ENCODE assay signal across 26 cellular contexts in the genomic region with DNA sequence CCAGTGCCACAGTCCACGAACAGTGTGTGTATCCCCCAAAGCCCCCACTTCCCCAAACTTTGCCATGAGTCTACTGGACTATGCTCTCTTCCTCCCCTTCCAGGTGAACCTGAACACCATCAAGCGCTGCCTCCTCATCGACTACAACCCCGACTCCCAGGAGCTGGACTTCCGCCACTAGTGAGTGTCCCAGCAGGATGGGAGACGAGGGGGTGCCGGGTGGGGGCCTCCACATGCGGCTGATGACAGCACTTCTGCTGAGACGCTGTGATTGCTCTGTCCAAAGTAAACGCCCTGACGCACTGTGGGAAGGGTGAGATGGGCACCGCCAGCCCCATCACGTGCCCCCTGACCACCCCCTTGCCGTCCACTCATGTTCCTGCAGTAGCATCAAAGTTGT. TPM values are rescaled to one million over a fixed set of nuclear protein-coding genes. Genes with fewer than 3 reads are reported as not detected.
A peak's percentile ranks its signal among the peaks of the same experiment; 100 is the strongest.
DNase-seq lines count a peak whose midpoint lies in the region; ATAC-seq, FAIRE-seq and TF ChIP-seq lines count a peak whose summit lies in the region.
"Had no signal": no experiment of that assay in that cellular context is flagged by ENCODE, and none has a peak within 500 bp of the region (broad histone marks: within the 10 kb centered on the region; RNA-seq: fewer than 3 reads in every experiment).

No MANE protein-coding gene starts in this region.

- H2AFZ ChIP-seq in H1 (ENCODE audit: low read length), result no peak overlapping the region

- H3K14ac ChIP-seq in H1 (ENCODE audit: insufficient read length), result no peak overlapping the region

- H4K8ac ChIP-seq in H1 (ENCODE audit: extremely low read depth, insufficient read depth, low read length), result no peak overlapping the region; the same call in 1 of the 2 replicates

- H2AK5ac ChIP-seq in H1 (ENCODE audit: low read depth, low read length), result no peak overlapping the region

- no peak overlapping the region for H4K91ac ChIP-seq in H1 (replicated peaks; ENCODE audit: insufficient read length, low read length)

- H3K9me3 Mint-ChIP-seq in stimulated activated naive CD8-positive, alpha-beta T cell treated with anti-CD3 and anti-CD28 coated beads, Interleukin-15, Interleukin-2, amounts not matched to agents 100 ng/mL and 50 ng/mL, for 24 hours, result no peaks in the 10 kb centered on the region
- H3K9me3 Mint-ChIP-seq in activated CD8-positive, alpha-beta T cell treated with anti-CD3 and anti-CD28 coated beads for 36 hours, result no peaks in the 10 kb centered on the region
- H3K9me3 Mint-ChIP-seq in stimulated activated naive CD8-positive, alpha-beta T cell treated with anti-CD3 and anti-CD28 coated beads, Interleukin-15, amount 100 ng/mL, for 72 hours, result no peaks in the 10 kb centered on the region
- H3K9me3 Mint-ChIP-seq in CD4-positive, alpha-beta memory T cell, result peaks cover 0 to 1% (median 0%) of the 10 kb centered on the region in 8 donors
- H3K9me3 Mint-ChIP-seq: WTC11 had no signal

- H2BK20ac ChIP-seq in H1 (ENCODE audit: low read length), result no peak overlapping the region

- peaks cover 6 to 25% of the 10 kb centered on the region in 2 experiments; a peak in 3 of 4 replicates for H3K79me2 ChIP-seq in H1 (ENCODE audit: control insufficient read depth in 1 of 2, insufficient read depth in 2 of 2, low read length in 2 of 2)

- no peak overlapping the region for H3K56ac ChIP-seq in H1 (replicated peaks; ENCODE audit: insufficient read length, low read depth, low read length)

- H3K9ac ChIP-seq in H1 (replicated peaks in 1 of 4; ENCODE audit: extremely low read depth in 1 of 4, low read depth in 3 of 4, low read length in 3 of 4), result no peak overlapping the region

- no peak overlapping the region for H3K4me3 ChIP-seq in H1 (ENCODE audit: extremely low read depth in 1 of 4, insufficient read depth in 2 of 4, low read depth in 3 of 4, low read length in 4 of 4)
- no peak overlapping the region for H3K4me3 ChIP-seq in CD4-positive, alpha-beta memory T cell (ENCODE audit: low read length in 2 of 2)
- H3K4me3 ChIP-seq: K562, smooth muscle cell had no signal

- no peak overlapping the region for H3K18ac ChIP-seq in H1 (ENCODE audit: extremely low read depth, low read length)

- H3K4me3 Mint-ChIP-seq in stimulated activated naive CD8-positive, alpha-beta T cell treated with anti-CD3 and anti-CD28 coated beads, Interleukin-15, Interleukin-2, amounts not matched to agents 100 ng/mL and 50 ng/mL, for 24 hours, result peak overlapping the region; percentile 95
- H3K4me3 Mint-ChIP-seq in activated CD8-positive, alpha-beta T cell treated with anti-CD3 and anti-CD28 coated beads for 36 hours, result peak overlapping the region; percentile 97
- H3K4me3 Mint-ChIP-seq in stimulated activated naive CD8-positive, alpha-beta T cell treated with anti-CD3 and anti-CD28 coated beads, Interleukin-15, amount 100 ng/mL, for 72 hours, result peak overlapping the region; percentile 40 to 87
- H3K4me3 Mint-ChIP-seq in CD4-positive, alpha-beta memory T cell, result peak overlapping the region in 2 of 8 donors; percentile 15 to 17
- H3K4me3 Mint-ChIP-seq: WTC11 had no signal

- H3K4me2 ChIP-seq in H1 (ENCODE audit: insufficient read depth in 1 of 2, low read depth in 2 of 2, low read length in 2 of 2), result no peak overlapping the region
- H3K4me2 ChIP-seq: smooth muscle cell had no signal

- no peak for TF ChIP-seq EP300 in H1 (IDR thresholded peaks at IDR 0.05; ENCODE audit: borderline replicate concordance in 1 of 2, low read depth in 2 of 2, low read length in 2 of 2)

- no peak overlapping the region for H3K4ac ChIP-seq in H1 (replicated peaks; ENCODE audit: insufficient read length, low read depth, low read length)

- peaks cover 8 to 27% of the 10 kb centered on the region in 2 experiments for H4K20me1 ChIP-seq in H1 (replicated peaks in 1 of 2; ENCODE audit: control insufficient read depth in 1 of 2, insufficient read depth in 2 of 2, low read length in 2 of 2)

- H4K5ac ChIP-seq in H1 (ENCODE audit: insufficient read length, low read depth, low read length), result no peak overlapping the region

- no peak overlapping the region for H2BK15ac ChIP-seq in H1 (ENCODE audit: low read length)

- no peak overlapping the region for H3K23ac ChIP-seq in H1 (ENCODE audit: insufficient read length)

- no peak overlapping the region for H2BK5ac ChIP-seq in H1 (ENCODE audit: low read depth, low read length)

- POLR2A ChIA-PET in activated CD8-positive, alpha-beta T cell treated with anti-CD3 and anti-CD28 coated beads for 36 hours (lab: Charles Lee), result interaction anchor here (1.6 to 27.0 kb wide), 4 partner anchors 5 to 84 kb away, joined by 3 to 521 read pairs (median 263); partner anchors contain the start of genes ANGPTL6, EIF3G, P2RY11 and PPAN
- POLR2A ChIA-PET in H1 (lab: Charles Lee; ENCODE audit: partially characterized antibody), result interaction anchor here (0.6 to 16.9 kb wide), 11 partner anchors 16 to 287 kb away, joined by 3 to 412 read pairs (median 4); partner anchors contain the start of genes EIF3G, P2RY11 and UBL5
- POLR2A ChIA-PET in CD4-positive, alpha-beta memory T cell (lab: Charles Lee; ENCODE audit: partially characterized antibody), result interaction anchor here (0.5 to 1.3 kb wide), 7 partner anchors 11 to 141 kb away, joined by 3 to 7 read pairs (median 3); no protein-coding TSS in a partner anchor

- H3K36me3 ChIP-seq in H1 (ENCODE audit: control insufficient read depth in 2 of 4, insufficient read depth in 4 of 4, low read length in 3 of 4), result peaks cover 28 to 52% (median 37%) of the 10 kb centered on the region in 4 experiments
- peaks cover 41% of the 10 kb centered on the region for H3K36me3 ChIP-seq in CD4-positive, alpha-beta memory T cell (ENCODE audit: insufficient read depth, low read length)

- no peaks in the 10 kb centered on the region for H3K27me3 Mint-ChIP-seq in stimulated activated naive CD8-positive, alpha-beta T cell treated with anti-CD3 and anti-CD28 coated beads, Interleukin-15, Interleukin-2, amounts not matched to agents 100 ng/mL and 50 ng/mL, for 24 hours
- no peaks in the 10 kb centered on the region for H3K27me3 Mint-ChIP-seq in activated CD8-positive, alpha-beta T cell treated with anti-CD3 and anti-CD28 coated beads for 36 hours
- H3K27me3 Mint-ChIP-seq in stimulated activated naive CD8-positive, alpha-beta T cell treated with anti-CD3 and anti-CD28 coated beads, Interleukin-15, amount 100 ng/mL, for 72 hours, result no peaks in the 10 kb centered on the region
- H3K27me3 Mint-ChIP-seq in CD4-positive, alpha-beta memory T cell, result no peaks in the 10 kb centered on the region

- FAIRE-seq in H1 (lab: Jason Lieb, UNC), result no peak
- FAIRE-seq: K562 had no signal

- H3K27ac ChIP-seq in H1 (ENCODE audit: low read depth, low read length), result no peak overlapping the region
- no peak overlapping the region for H3K27ac ChIP-seq in CD4-positive, alpha-beta memory T cell (ENCODE audit: low read depth, low read length)
- H3K27ac ChIP-seq: neutrophil had no signal

- no peak overlapping the region for H2BK120ac ChIP-seq in H1 (replicated peaks; ENCODE audit: low read depth, low read length)

- peaks cover 8% of the 10 kb centered on the region; the same call in 1 of the 2 replicates for H3K79me1 ChIP-seq in H1 (ENCODE audit: low read depth, low read length)

- WGBS in H1 (ENCODE audit: extremely low coverage in 1 of 2, insufficient coverage in 1 of 2, insufficient read length in 1 of 2, insufficient replicate concordance in 2 of 2, low coverage in 1 of 2, low lambda C conversion rate in 2 of 2, missing lambda C conversion rate in 1 of 2), 2 experiments, result 95% methylated on average over 11 of the region's 14 CpGs; no CpG with 5 or more reads in 1 of the 2 experiments

- no peak overlapping the region for H2BK12ac ChIP-seq in H1 (ENCODE audit: low read depth, low read length)

- DNase-seq in stimulated activated naive CD8-positive, alpha-beta T cell treated with anti-CD3 and anti-CD28 coated beads, Interleukin-15, Interleukin-2, amounts not matched to agents 100 U/mL and 50 U/mL, for 24 hours, result no peak
- DNase-seq in activated CD8-positive, alpha-beta T cell treated with anti-CD3 and anti-CD28 coated beads for 36 hours, result no peak
- DNase-seq in H1 (ENCODE audit: low read depth in 1 of 2, low spot score in 2 of 2) (no peak), omental fat pad (ENCODE audit: low spot score) (no peak), NCI-H1694 treated with DMSO at 0.1 percent for 48 hours (lab: John Stamatoyannopoulos, UW) (no peak)
- no peak for DNase-seq in stimulated activated naive CD8-positive, alpha-beta T cell treated with anti-CD3 and anti-CD28 coated beads, Interleukin-15, amount 100 ng/mL, for 72 hours
- DNase-seq in CD4-positive, alpha-beta memory T cell, result no peak
- DNase-seq: activated gamma-delta T cell; cerebellar nuclear complex; DMS79; erythroblast; foreskin fibroblast; midbrain; NCI-H1694; NCI-H526 treated with DMSO at 0.1 percent for 48 hours; stimulated activated CD4-positive, alpha-beta T cell treated with anti-CD3 and anti-CD28 coated beads, Interleukin-2, amount 100 ng/mL, for 48 hours; T-helper 9 cell; trophoblast cell had no signal

- no peak for TF ChIP-seq RAD21 in H1 (IDR thresholded peaks at IDR 0.05 in 1 of 2, conservative IDR thresholded peaks at IDR 0.05 in 1 of 2; ENCODE audit: low read depth in 2 of 2, low read length in 2 of 2)

- ATAC-seq in stimulated activated naive CD8-positive, alpha-beta T cell treated with anti-CD3 and anti-CD28 coated beads, Interleukin-15, Interleukin-2, amounts not matched to agents 100 U/mL and 50 U/mL, for 24 hours, result no peak
- no peak for ATAC-seq in activated CD8-positive, alpha-beta T cell treated with anti-CD3 and anti-CD28 coated beads for 36 hours
- no peak for ATAC-seq in stimulated activated naive CD8-positive, alpha-beta T cell treated with anti-CD3 and anti-CD28 coated beads, Interleukin-15, amount 100 ng/mL, for 72 hours
- no peak for ATAC-seq in omental fat pad (ENCODE audit: low FRiP score)
- ATAC-seq: HCT116, K562, left lobe of liver, SK-N-SH treated with all-trans-retinoic acid at 6 μM for 48 hours, WTC11 had no signal

- peak overlapping the region; percentile 82 for H3K27ac Mint-ChIP-seq in stimulated activated naive CD8-positive, alpha-beta T cell treated with anti-CD3 and anti-CD28 coated beads, Interleukin-15, Interleukin-2, amounts not matched to agents 100 ng/mL and 50 ng/mL, for 24 hours
- H3K27ac Mint-ChIP-seq in activated CD8-positive, alpha-beta T cell treated with anti-CD3 and anti-CD28 coated beads for 36 hours, result peak overlapping the region; percentile 97
- H3K27ac Mint-ChIP-seq in stimulated activated naive CD8-positive, alpha-beta T cell treated with anti-CD3 and anti-CD28 coated beads, Interleukin-15, amount 100 ng/mL, for 72 hours, result peak overlapping the region in 1 of 2 donors; percentile 76
- H3K27ac Mint-ChIP-seq in CD4-positive, alpha-beta memory T cell, result peak overlapping the region in 3 of 7 donors; percentile 35 to 95 (median 42)
- H3K27ac Mint-ChIP-seq: WTC11 had no signal

- H3K27me3 ChIP-seq in H1 (replicated peaks in 1 of 4; ENCODE audit: control insufficient read depth in 3 of 4, extremely low read depth in 1 of 4, insufficient read depth in 3 of 4, low read length in 3 of 4), result no peaks in the 10 kb centered on the region
- no peaks in the 10 kb centered on the region for H3K27me3 ChIP-seq in CD4-positive, alpha-beta memory T cell (ENCODE audit: insufficient read depth, low read length)
- H3K27me3 ChIP-seq: neutrophil had no signal

- H3K4me1 Mint-ChIP-seq in stimulated activated naive CD8-positive, alpha-beta T cell treated with anti-CD3 and anti-CD28 coated beads, Interleukin-15, Interleukin-2, amounts not matched to agents 100 ng/mL and 50 ng/mL, for 24 hours (ENCODE audit: low read depth), result peaks cover 90% of the 10 kb centered on the region
- peaks cover 63% of the 10 kb centered on the region for H3K4me1 Mint-ChIP-seq in activated CD8-positive, alpha-beta T cell treated with anti-CD3 and anti-CD28 coated beads for 36 hours (ENCODE audit: low read depth)
- H3K4me1 Mint-ChIP-seq in stimulated activated naive CD8-positive, alpha-beta T cell treated with anti-CD3 and anti-CD28 coated beads, Interleukin-15, amount 100 ng/mL, for 72 hours, result peaks cover 93% of the 10 kb centered on the region
- H3K4me1 Mint-ChIP-seq in CD4-positive, alpha-beta memory T cell, result peaks cover 41 to 87% (median 60%) of the 10 kb centered on the region in 4 donors

- CTCF ChIA-PET in activated CD8-positive, alpha-beta T cell treated with anti-CD3 and anti-CD28 coated beads for 36 hours (lab: Charles Lee), result interaction anchor here (0.6 to 5.9 kb wide), 5 partner anchors 12 to 282 kb away, joined by 3 to 43 read pairs (median 3); no protein-coding TSS in a partner anchor
- CTCF ChIA-PET in H1 (lab: Charles Lee; ENCODE audit: partially characterized antibody), result interaction anchor here (0.6 to 5.0 kb wide), 6 partner anchors 9 to 178 kb away, joined by 3 to 42 read pairs (median 3); partner anchors contain the start of gene EIF3G
- CTCF ChIA-PET in CD4-positive, alpha-beta memory T cell (lab: Charles Lee; ENCODE audit: partially characterized antibody), result interaction anchor here (0.6 to 4.1 kb wide), 4 partner anchors 11 to 148 kb away, joined by 4 to 26 read pairs (median 8); no protein-coding TSS in a partner anchor

- no peaks in the 10 kb centered on the region for H3K9me3 ChIP-seq in H1 (ENCODE audit: insufficient read depth in 2 of 2, low read depth in 1 of 2, low read length in 1 of 2)
- no peaks in the 10 kb centered on the region for H3K9me3 ChIP-seq in CD4-positive, alpha-beta memory T cell (ENCODE audit: control insufficient read depth in 1 of 2, low read length in 2 of 2)
- H3K9me3 ChIP-seq: neutrophil had no signal

- no peak for TF ChIP-seq CTCF in activated CD8-positive, alpha-beta T cell treated with anti-CD3 and anti-CD28 coated beads for 36 hours (IDR thresholded peaks at IDR 0.05)
- TF ChIP-seq CTCF in H1 (IDR thresholded peaks at IDR 0.05; ENCODE audit: control extremely low read depth in 1 of 3, insufficient read depth in 1 of 3, low read depth in 1 of 3, low read length in 3 of 3) (no peak), omental fat pad (IDR thresholded peaks at IDR 0.05) (no peak)

- peak in 1 of 2 experiments; percentile 19; a peak in 1 of 3 replicates for TF ChIP-seq POLR2A in H1 (IDR thresholded peaks at IDR 0.05; ENCODE audit: control extremely low read depth in 1 of 2, low read depth in 2 of 2, low read length in 2 of 2)

- peaks cover 0 to 4% (median 3%) of the 10 kb centered on the region in 4 experiments; a peak in 5 of 7 replicates for H3K4me1 ChIP-seq in H1 (replicated peaks in 1 of 4; ENCODE audit: control insufficient read depth in 3 of 4, insufficient read depth in 4 of 4, low read length in 3 of 4)
- peaks cover 74% of the 10 kb centered on the region for H3K4me1 ChIP-seq in CD4-positive, alpha-beta memory T cell (ENCODE audit: insufficient read depth, low read length)

- H3K23me2 ChIP-seq in H1 (ENCODE audit: low read depth, low read length), result 0 out of 2 replicates have a peak, but pooled peaks cover 4% of the 10 kb centered on the region

- peaks cover 54% of the 10 kb centered on the region for H3K36me3 Mint-ChIP-seq in stimulated activated naive CD8-positive, alpha-beta T cell treated with anti-CD3 and anti-CD28 coated beads, Interleukin-15, Interleukin-2, amounts not matched to agents 100 ng/mL and 50 ng/mL, for 24 hours (ENCODE audit: low read depth)
- H3K36me3 Mint-ChIP-seq in activated CD8-positive, alpha-beta T cell treated with anti-CD3 and anti-CD28 coated beads for 36 hours (ENCODE audit: low read depth), result peaks cover 65% of the 10 kb centered on the region
- peaks cover 21 to 51% of the 10 kb centered on the region in 2 donors for H3K36me3 Mint-ChIP-seq in CD4-positive, alpha-beta memory T cell

- intact Hi-C loops in activated CD8-positive, alpha-beta T cell treated with anti-CD3 and anti-CD28 coated beads for 36 hours (cut with micrococcal nuclease), result no loop called here
- intact Hi-C loops in CD4-positive, alpha-beta memory T cell (cut with micrococcal nuclease), result loop anchor here (10.0 kb wide), 1 partner anchor 295 kb away; the partner anchor contains the start of gene CDC37

RNA-seq across cellular contexts. Expression of gene P2RY11, which starts 2.0 kb away (rescaled TPM):
- total RNA-seq in activated CD8-positive, alpha-beta T cell treated with anti-CD3 and anti-CD28 coated beads for 36 hours, result 10 to 100 TPM; 59.0 to 62.1 TPM
- total RNA-seq in H1 (2021; fragmentation: NEBNext Ultra II Directional; extraction: Animal tissue kit (Norgen Biotek cat#: 25700)), result 17.8 and 18.0 TPM in 2 replicates
- polyA plus RNA-seq in H1 (2011; rRNA removed), result 9.2 and 16.2 TPM in 2 replicates
- polyA plus RNA-seq in H1 (2011; cell fraction: cytosol; rRNA removed), result 12.6 TPM
- 21.5 TPM for polyA plus RNA-seq in H1 (2011; cell fraction: nucleus; rRNA removed)
- 11.8 to 21.7 TPM (median 15.7 TPM) in 4 replicates for polyA plus RNA-seq in H1 (2012, experiment 1 of 2)
- 3.7 TPM for polyA plus RNA-seq in H1 (2012, experiment 2 of 2)
- 8.5 TPM for polyA plus RNA-seq in H1 (2013, experiment 1 of 2)
- 6.9 TPM for polyA plus RNA-seq in H1 (2013, experiment 2 of 2)
- 5.6 and 6.6 TPM in 2 replicates for polyA minus RNA-seq in H1 (2011; rRNA and poly(A)+ RNA removed)
- 9.8 TPM for polyA minus RNA-seq in H1 (2011; cell fraction: cytosol; rRNA and poly(A)+ RNA removed)
- 11.3 TPM for polyA minus RNA-seq in H1 (2011; cell fraction: nucleus; rRNA and poly(A)+ RNA removed)
- total RNA-seq in omental fat pad, result 10 to 100 TPM in 1 of 4 donors, 1 to 10 TPM in 3; 2.7 to 18.7 (median 4.7) TPM
- total RNA-seq in CD4-positive, alpha-beta memory T cell, result 10 to 100 TPM; 42.6 to 49.7 TPM
- 1 to 10 TPM in 1 of 2 donors, under 1 TPM in 1; 0.24 to 4.7 TPM for polyA plus RNA-seq in CD4-positive, alpha-beta memory T cell

RNA-seq across cellular contexts. Expression of gene PPAN, which starts 3.4 kb away (rescaled TPM):
- 100 to 1,000 TPM; 165 to 171 TPM for total RNA-seq in activated CD8-positive, alpha-beta T cell treated with anti-CD3 and anti-CD28 coated beads for 36 hours
- total RNA-seq in H1 (2021; fragmentation: NEBNext Ultra II Directional; extraction: Animal tissue kit (Norgen Biotek cat#: 25700)), result 72.6 and 74.4 TPM in 2 replicates
- 48.8 and 74.7 TPM in 2 replicates for polyA plus RNA-seq in H1 (2011; rRNA removed)
- polyA plus RNA-seq in H1 (2011; cell fraction: cytosol; rRNA removed), result 72.1 TPM
- polyA plus RNA-seq in H1 (2011; cell fraction: nucleus; rRNA removed), result 93.6 TPM
- polyA plus RNA-seq in H1 (2012, experiment 1 of 2), result 38.2 to 69.3 TPM (median 62.8 TPM) in 4 replicates
- 41.6 TPM for polyA plus RNA-seq in H1 (2012, experiment 2 of 2)
- 41.1 TPM for polyA plus RNA-seq in H1 (2013, experiment 1 of 2)
- polyA plus RNA-seq in H1 (2013, experiment 2 of 2), result 37.0 TPM
- 54.9 and 96.9 TPM in 2 replicates for polyA minus RNA-seq in H1 (2011; rRNA and poly(A)+ RNA removed)
- polyA minus RNA-seq in H1 (2011; cell fraction: cytosol; rRNA and poly(A)+ RNA removed), result 52.8 TPM
- polyA minus RNA-seq in H1 (2011; cell fraction: nucleus; rRNA and poly(A)+ RNA removed), result 45.3 TPM
- 10 to 100 TPM; 25.0 to 79.7 (median 32.0) TPM for total RNA-seq in omental fat pad
- total RNA-seq in CD4-positive, alpha-beta memory T cell, result 100 to 1,000 TPM in 1 of 2 experiments, 10 to 100 TPM in 1; 92.5 to 102 TPM
- 10 to 100 TPM; 14.5 to 51.1 TPM for polyA plus RNA-seq in CD4-positive, alpha-beta memory T cell

RNA-seq across cellular contexts. Expression of gene ANGPTL6, which starts 7.0 kb away (rescaled TPM):
- total RNA-seq in activated CD8-positive, alpha-beta T cell treated with anti-CD3 and anti-CD28 coated beads for 36 hours, result 10 to 100 TPM; 11.8 to 12.0 TPM
- not detected in 2 replicates for total RNA-seq in H1 (2021; fragmentation: NEBNext Ultra II Directional; extraction: Animal tissue kit (Norgen Biotek cat#: 25700))
- polyA plus RNA-seq in H1 (2011; rRNA removed), result 0.20 and 0.38 TPM in 2 replicates
- polyA plus RNA-seq in H1 (2011; cell fraction: cytosol; rRNA removed), result 0.14 TPM
- polyA plus RNA-seq in H1 (2011; cell fraction: nucleus; rRNA removed), result 0.27 TPM
- polyA plus RNA-seq in H1 (2012, experiment 1 of 2), result 0.13 TPM in 1 of 4 replicates, not detected in the others
- polyA plus RNA-seq in H1 (2012, experiment 2 of 2), result not detected
- polyA plus RNA-seq in H1 (2013, experiment 1 of 2), result 0.18 TPM
- polyA plus RNA-seq in H1 (2013, experiment 2 of 2), result 0.11 TPM
- 0.32 TPM in 1 of 2 replicates, not detected in the other for polyA minus RNA-seq in H1 (2011; rRNA and poly(A)+ RNA removed)
- not detected for polyA minus RNA-seq in H1 (2011; cell fraction: cytosol; rRNA and poly(A)+ RNA removed)
- polyA minus RNA-seq in H1 (2011; cell fraction: nucleus; rRNA and poly(A)+ RNA removed), result not detected
- under 1 TPM in 3 of 4 donors, not detected in 1; 0.31 to 0.84 (median 0.37) TPM for total RNA-seq in omental fat pad
- total RNA-seq in CD4-positive, alpha-beta memory T cell, result under 1 TPM; 0.52 to 0.83 TPM
- polyA plus RNA-seq in CD4-positive, alpha-beta memory T cell, result under 1 TPM; 0.19 to 0.29 TPM

RNA-seq across cellular contexts. Expression of gene EIF3G, which starts 10.2 kb away (rescaled TPM):
- 100 to 1,000 TPM; 275 to 286 TPM for total RNA-seq in activated CD8-positive, alpha-beta T cell treated with anti-CD3 and anti-CD28 coated beads for 36 hours
- 281 and 284 TPM in 2 replicates for total RNA-seq in H1 (2021; fragmentation: NEBNext Ultra II Directional; extraction: Animal tissue kit (Norgen Biotek cat#: 25700))
- 238 and 426 TPM in 2 replicates for polyA plus RNA-seq in H1 (2011; rRNA removed)
- 329 TPM for polyA plus RNA-seq in H1 (2011; cell fraction: cytosol; rRNA removed)
- polyA plus RNA-seq in H1 (2011; cell fraction: nucleus; rRNA removed), result 840 TPM
- 178 to 323 TPM (median 308 TPM) in 4 replicates for polyA plus RNA-seq in H1 (2012, experiment 1 of 2)
- 313 TPM for polyA plus RNA-seq in H1 (2012, experiment 2 of 2)
- polyA plus RNA-seq in H1 (2013, experiment 1 of 2), result 193 TPM
- 175 TPM for polyA plus RNA-seq in H1 (2013, experiment 2 of 2)
- 49.5 and 65.1 TPM in 2 replicates for polyA minus RNA-seq in H1 (2011; rRNA and poly(A)+ RNA removed)
- polyA minus RNA-seq in H1 (2011; cell fraction: cytosol; rRNA and poly(A)+ RNA removed), result 92.7 TPM
- 110 TPM for polyA minus RNA-seq in H1 (2011; cell fraction: nucleus; rRNA and poly(A)+ RNA removed)
- total RNA-seq in omental fat pad, result 100 to 1,000 TPM; 223 to 282 (median 242) TPM
- total RNA-seq in CD4-positive, alpha-beta memory T cell, result 100 to 1,000 TPM; 306 to 315 TPM
- 100 to 1,000 TPM; 226 to 239 TPM for polyA plus RNA-seq in CD4-positive, alpha-beta memory T cell

RNA-seq across cellular contexts. Expression of gene SHFL, which starts 23.4 kb away (rescaled TPM):
- 10 to 100 TPM; 45.6 to 49.5 TPM for total RNA-seq in activated CD8-positive, alpha-beta T cell treated with anti-CD3 and anti-CD28 coated beads for 36 hours
- total RNA-seq in H1 (2021; fragmentation: NEBNext Ultra II Directional; extraction: Animal tissue kit (Norgen Biotek cat#: 25700)), result 24.5 and 25.3 TPM in 2 replicates
- 37.1 and 47.0 TPM in 2 replicates for polyA plus RNA-seq in H1 (2011; rRNA removed)
- polyA plus RNA-seq in H1 (2011; cell fraction: cytosol; rRNA removed), result 44.9 TPM
- 111 TPM for polyA plus RNA-seq in H1 (2011; cell fraction: nucleus; rRNA removed)
- polyA plus RNA-seq in H1 (2012, experiment 1 of 2), result 23.9 to 30.6 TPM (median 28.3 TPM) in 4 replicates
- 22.6 TPM for polyA plus RNA-seq in H1 (2012, experiment 2 of 2)
- 25.2 TPM for polyA plus RNA-seq in H1 (2013, experiment 1 of 2)
- 24.6 TPM for polyA plus RNA-seq in H1 (2013, experiment 2 of 2)
- 14.0 and 20.2 TPM in 2 replicates for polyA minus RNA-seq in H1 (2011; rRNA and poly(A)+ RNA removed)
- 17.1 TPM for polyA minus RNA-seq in H1 (2011; cell fraction: cytosol; rRNA and poly(A)+ RNA removed)
- 22.7 TPM for polyA minus RNA-seq in H1 (2011; cell fraction: nucleus; rRNA and poly(A)+ RNA removed)
- 10 to 100 TPM; 20.7 to 36.7 (median 27.7) TPM for total RNA-seq in omental fat pad
- 100 to 1,000 TPM; 112 TPM for total RNA-seq in CD4-positive, alpha-beta memory T cell
- polyA plus RNA-seq in CD4-positive, alpha-beta memory T cell, result 10 to 100 TPM; 25.7 to 58.2 TPM

Comparison
In these comparisons a context has a peak if more than half of its experiments do, and no peak if none do; other contexts are left out.
1. RNA of gene ANGPTL6, which starts 7.0 kb away (total RNA-seq): 11.8 to 12.0 TPM in activated CD8-positive, alpha-beta T cell treated with anti-CD3 and anti-CD28 coated beads for 36 hours; 0.52 to 0.83 TPM in CD4-positive, alpha-beta memory T cell, 0.31 to 0.84 TPM in omental fat pad and not detected in H1; every median in the first group is over 4 times any median in the second.